ENCODE assay signal across 24 cellular contexts in genomic region chr4:118338518-118338917, GRCh38. TPM values are rescaled to one million over a fixed set of nuclear protein-coding genes. Genes with fewer than 3 reads are reported as not detected.
DNase-seq lines count a peak whose midpoint lies in the region; ATAC-seq, FAIRE-seq and TF ChIP-seq lines count a peak whose summit lies in the region.
"Had no signal": no experiment of that assay in that cellular context is flagged by ENCODE, and none has a peak within 500 bp of the region (broad histone marks: within the 10 kb centered on the region; RNA-seq: fewer than 3 reads in every experiment).

No MANE protein-coding gene starts in this region.

- H3K4me1 Mint-ChIP-seq in osteocyte (ENCODE audit: unreplicated experiment): peaks cover 39% of the 10 kb centered on the region
- H3K4me1 Mint-ChIP-seq: CD4-positive, alpha-beta memory T cell had no signal

- TF ChIP-seq CTCF in RWPE2 (IDR thresholded peaks at IDR 0.05; ENCODE audit: poor library complexity, severe bottlenecking): no peak
- no peak for TF ChIP-seq CTCF in osteocyte (IDR thresholded peaks at IDR 0.05)

- H3K27me3 ChIP-seq in GM23248 (replicated peaks; ENCODE audit: insufficient read depth): no peaks in the 10 kb centered on the region
- no peaks in the 10 kb centered on the region for H3K27me3 ChIP-seq in RWPE2 (ENCODE audit: insufficient read depth, poor library complexity, severe bottlenecking)
- H3K27me3 ChIP-seq in HAP-1 (ENCODE audit: low read depth): no peaks in the 10 kb centered on the region
- H3K27me3 ChIP-seq: BLaER1 treated with 17β-estradiol and CSF1 and Interleukin-3, amounts not matched to agents 10 nM and 100 nM; Peyer's patch; SJSA1 had no signal

- H3K4me3 ChIP-seq in GM23248: peak overlapping the region; percentile 21; the same call in 1 of the 2 replicates
- no peak overlapping the region for H3K4me3 ChIP-seq in RWPE2 (ENCODE audit: severe bottlenecking)
- H3K4me3 ChIP-seq in HAP-1: no peak overlapping the region
- H3K4me3 ChIP-seq: BLaER1 treated with 17β-estradiol and CSF1 and Interleukin-3, amounts not matched to agents 10 nM and 100 nM; Peyer's patch; SJSA1 had no signal

- peaks cover 32% of the 10 kb centered on the region for H3F3A ChIP-seq in GM23248 (ENCODE audit: insufficient read depth)

- H3K79me2 ChIP-seq in GM23248 (ENCODE audit: insufficient read depth): 0 out of 2 replicates have a peak, but pooled peaks cover 7% of the 10 kb centered on the region

- H3K9me3 ChIP-seq in GM23248 (ENCODE audit: low read depth): no peaks in the 10 kb centered on the region
- H3K9me3 ChIP-seq in RWPE2 (ENCODE audit: severe bottlenecking): no peaks in the 10 kb centered on the region
- no peaks in the 10 kb centered on the region for H3K9me3 ChIP-seq in HAP-1
- H3K9me3 ChIP-seq: BLaER1 treated with 17β-estradiol and CSF1 and Interleukin-3, amounts not matched to agents 10 nM and 100 nM; Peyer's patch; SJSA1 had no signal

- H3K27ac ChIP-seq in GM23248: peak overlapping the region; percentile 80
- H3K27ac ChIP-seq in RWPE2 (ENCODE audit: poor library complexity, severe bottlenecking): peak overlapping the region; percentile 58
- H3K27ac ChIP-seq: BLaER1 treated with 17β-estradiol and CSF1 and Interleukin-3, amounts not matched to agents 10 nM and 100 nM; HL-60; KMS-11; Peyer's patch; SJSA1 had no signal

- in situ Hi-C loops in GM23248 (cut with MboI): no loop called here
- in situ Hi-C loops in HAP-1 (cut with MboI; ENCODE audit: low sequenced_read_pairs): no loop called here

- WGBS in GM23248 (ENCODE audit: low coverage in 1 of 2, low lambda C conversion rate in 2 of 2, missing lambda C conversion rate in 2 of 2), 2 experiments: 81 to 83% methylated on average over 1 of the region's 1 CpG

- no peak overlapping the region for H3K4me3 Mint-ChIP-seq in osteocyte (ENCODE audit: unreplicated experiment)
- H3K4me3 Mint-ChIP-seq: CD4-positive, alpha-beta memory T cell had no signal

- no peaks in the 10 kb centered on the region for H3K9me2 ChIP-seq in GM23248 (ENCODE audit: insufficient read depth)

- H2AFZ ChIP-seq in GM23248: no peak overlapping the region

- H3K27me3 Mint-ChIP-seq in osteocyte (ENCODE audit: unreplicated experiment): no peaks in the 10 kb centered on the region

- H3K4me2 ChIP-seq in GM23248 (ENCODE audit: unreplicated experiment): peak overlapping the region; percentile 58
- H3K4me2 ChIP-seq: BLaER1 treated with 17β-estradiol and CSF1 and Interleukin-3, amounts not matched to agents 10 nM and 100 nM; KMS-11 had no signal

- H3K27ac Mint-ChIP-seq in osteocyte (ENCODE audit: unreplicated experiment): peak overlapping the region; percentile 85
- H3K27ac Mint-ChIP-seq: CD4-positive, alpha-beta memory T cell had no signal

- peak; percentile 31 for FAIRE-seq in colon (lab: Jason Lieb, UNC)
- FAIRE-seq: G401.6, GM12892, H1 had no signal

- no peak for ATAC-seq in RWPE2 (ENCODE audit: low read depth)
- ATAC-seq in GM21390 (IDR thresholded peaks at IDR 0.05; ENCODE audit: unreplicated experiment): no peak

- H3K36me3 ChIP-seq in GM23248 (ENCODE audit: low read depth) (no peaks in the 10 kb centered on the region), RWPE2 (ENCODE audit: low read depth) (no peaks in the 10 kb centered on the region), HAP-1 (replicated peaks) (no peaks in the 10 kb centered on the region; the same call in 1 of the 2 replicates)
- H3K36me3 ChIP-seq: BLaER1 treated with 17β-estradiol and CSF1 and Interleukin-3, amounts not matched to agents 10 nM and 100 nM; Peyer's patch; SJSA1 had no signal

- H3K9me3 Mint-ChIP-seq in osteocyte (ENCODE audit: unreplicated experiment): no peaks in the 10 kb centered on the region
- H3K9me3 Mint-ChIP-seq: CD4-positive, alpha-beta memory T cell had no signal

- no peak for DNase-seq in GM23248
- no peak for DNase-seq in RWPE2 (ENCODE audit: low spot score)
- DNase-seq in osteocyte (ENCODE audit: extremely low spot score, unreplicated experiment): no peak
- no peak for DNase-seq in NCI-H526 treated with DMSO at 0.1 percent for 48 hours (lab: John Stamatoyannopoulos, UW)
- no peak for DNase-seq in HAP-1 (ENCODE audit: low spot score in 2 of 2)
- DNase-seq: ACHN; CD4-positive, alpha-beta memory T cell; DMS153; MV-4-11; NCI-H1105 treated with DMSO at 0.1 percent for 48 hours; NCI-H2029 treated with DMSO at 0.1 percent for 48 hours; NCI-H510A treated with DMSO at 0.1 percent for 48 hours; NCI-H774; NK-92 treated with Interleukin-12 subunit alpha and Interleukin-12 subunit beta, amount 100 ng/mL, for 24 hours; Peyer's patch had no signal

- H4K20me1 ChIP-seq in GM23248 (ENCODE audit: insufficient read depth): no peaks in the 10 kb centered on the region
- H4K20me1 ChIP-seq: BLaER1 treated with 17β-estradiol and CSF1 and Interleukin-3, amounts not matched to agents 10 nM and 100 nM had no signal

- peaks cover 29% of the 10 kb centered on the region for H3K4me1 ChIP-seq in GM23248 (ENCODE audit: insufficient read depth)
- peaks cover 18% of the 10 kb centered on the region for H3K4me1 ChIP-seq in RWPE2 (ENCODE audit: insufficient read depth, poor library complexity, severe bottlenecking)
- H3K4me1 ChIP-seq in HAP-1: peaks cover 74% of the 10 kb centered on the region
- H3K4me1 ChIP-seq: BLaER1 treated with 17β-estradiol and CSF1 and Interleukin-3, amounts not matched to agents 10 nM and 100 nM had no signal

- H3K36me3 Mint-ChIP-seq in osteocyte (ENCODE audit: unreplicated experiment): no peaks in the 10 kb centered on the region
- H3K36me3 Mint-ChIP-seq: CD4-positive, alpha-beta memory T cell had no signal

- H3K9ac ChIP-seq in GM23248: peak overlapping the region; percentile 40
- H3K9ac ChIP-seq: BLaER1 treated with 17β-estradiol and CSF1 and Interleukin-3, amounts not matched to agents 10 nM and 100 nM; KMS-11 had no signal

RNA-seq across cellular contexts. Expression of gene PRSS12, which starts 14.3 kb away (rescaled TPM):
- total RNA-seq in GM23248 (2014; rRNA removed; shearing (Covaris generic)): 30.0 and 33.6 TPM in 2 replicates
- polyA plus RNA-seq in GM23248 (2016; fragmentation: Nextera tagmentation; extraction: Ambion mirVana): 10.0 and 10.2 TPM in 2 replicates
- 15.3 and 19.2 TPM in 2 replicates for total RNA-seq in osteocyte
- total RNA-seq: CD4-positive, alpha-beta memory T cell had no signal
